Comparison of ENCODE assay signal across 16 cellular contexts in the genomic region with DNA sequence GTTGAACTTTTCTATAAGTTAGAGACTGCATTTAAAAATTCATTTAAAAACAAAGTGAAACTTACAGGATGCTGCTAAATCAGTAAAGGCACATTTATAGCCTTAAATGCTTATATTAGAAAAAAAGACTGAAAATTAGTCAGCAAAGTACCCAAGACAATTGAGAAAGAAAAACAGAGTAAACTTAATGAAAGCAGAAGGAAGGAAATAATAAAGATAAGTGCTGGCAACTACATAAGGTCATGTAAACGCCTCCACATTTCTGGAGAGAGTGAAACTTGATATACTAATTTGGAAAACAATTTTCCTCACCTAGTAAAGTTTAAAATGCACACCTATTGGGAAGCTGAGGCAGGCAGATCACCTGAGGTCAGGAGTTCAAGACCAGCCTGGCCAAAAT. TPM values are rescaled to one million over a fixed set of nuclear protein-coding genes. Genes with fewer than 3 reads are reported as not detected.
"Had no signal": no experiment of that assay in that cellular context is flagged by ENCODE, and none has a peak within 500 bp of the region (broad histone marks: within the 10 kb centered on the region; RNA-seq: fewer than 3 reads in every experiment).

No MANE protein-coding gene starts in this region.

- H3K36me3 ChIP-seq: gastroesophageal sphincter, right atrium auricular region, transverse colon had no signal

- H3K9ac ChIP-seq: SK-N-SH had no signal

- H3K4me2 ChIP-seq: SK-N-SH had no signal

- H3K4me1 ChIP-seq: gastroesophageal sphincter, right atrium auricular region, transverse colon had no signal

- H3K27me3 ChIP-seq: right atrium auricular region had no signal

- H3K9me3 ChIP-seq: gastroesophageal sphincter, right atrium auricular region, SK-N-SH, transverse colon had no signal

- ATAC-seq: activated CD8-positive, alpha-beta T cell treated with anti-CD3 and anti-CD28 coated beads, Interleukin-2, amount 10 ng/mL, durations not matched to agents 7 days and 5 days; activated naive CD8-positive, alpha-beta T cell treated with anti-CD3 and anti-CD28 coated beads, Interleukin-2, amount 50 U/mL, for 24 hours; esophagus mucosa; gastroesophageal sphincter; stimulated activated effector memory CD8-positive, alpha-beta T cell treated with anti-CD3 and anti-CD28 coated beads, Interleukin-12 subunit alpha, Interleukin-12 subunit beta, amount 100 ng/mL, for 72 hours had no signal

- DNase-seq: activated CD4-positive, alpha-beta T cell treated with anti-CD3 and anti-CD28 coated beads for 48 hours; activated CD8-positive, alpha-beta T cell treated with anti-CD3 and anti-CD28 coated beads, Interleukin-2, amount 10 ng/mL, durations not matched to agents 7 days and 5 days; activated naive CD4-positive, alpha-beta T cell; activated naive CD8-positive, alpha-beta T cell treated with anti-CD3 and anti-CD28 coated beads, Interleukin-2, amount 50 U/mL, for 24 hours; kidney; midbrain; naive B cell; posterior cingulate gyrus; SK-N-SH; transverse colon had no signal

- H3K4me3 ChIP-seq: gastroesophageal sphincter, right atrium auricular region, transverse colon had no signal

RNA-seq across cellular contexts. Expression of a gene that starts 58.2 kb away (rescaled TPM):
- total RNA-seq: activated CD8-positive, alpha-beta T cell treated with anti-CD3 and anti-CD28 coated beads, Interleukin-2, amount 10 ng/mL, durations not matched to agents 7 days and 5 days; activated T-helper 1 cell treated with anti-CD3 and anti-CD28 coated beads, Interleukin-12 subunit alpha, Interleukin-12 subunit beta, Interleukin-2, Interleukin-4 antibody, amounts not matched to agents 30 ng/mL and 10 ng/mL and 1 ng/mL, durations not matched to agents 14 hours and 24 hours and 36 hours; dermis microvascular lymphatic vessel endothelial cell had no signal
